ENCODE assay signal across 1 cellular context in the genomic region with DNA sequence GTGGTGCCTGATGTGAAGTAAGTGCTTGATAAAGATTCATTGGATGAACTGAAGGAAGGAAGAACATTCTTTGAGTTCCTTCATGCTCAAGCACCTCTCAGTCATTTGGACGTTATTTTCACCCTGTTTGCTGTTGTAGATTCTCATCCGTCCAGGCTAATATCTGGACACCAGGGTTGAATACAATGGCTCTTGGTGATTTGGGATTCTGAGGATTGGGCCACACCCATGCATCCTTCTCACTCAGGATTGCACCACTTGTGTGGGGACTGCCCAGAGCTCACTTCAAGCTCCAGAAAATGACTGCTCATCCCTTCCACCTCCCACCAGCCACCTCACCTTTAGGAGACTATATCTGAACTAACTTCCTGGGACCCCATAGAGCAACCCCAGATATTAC.
TF ChIP-seq lines count a peak whose summit lies in the region.

No MANE protein-coding gene starts in this region.

TF ChIP-seq in IMR-90, 13 proteins besides CTCF, POLR2A, EP300 and RAD21:
- TF ChIP-seq CEBPB (IDR thresholded peaks at IDR 0.05; ENCODE audit: low read depth, low read length) (peak; percentile 46; the same call in 1 of the 2 replicates), NFE2L2 (IDR thresholded peaks at IDR 0.05; ENCODE audit: low read depth, low read length) (no peak)
